Comparison of ENCODE assay signal across 1 cellular context in the genomic region with DNA sequence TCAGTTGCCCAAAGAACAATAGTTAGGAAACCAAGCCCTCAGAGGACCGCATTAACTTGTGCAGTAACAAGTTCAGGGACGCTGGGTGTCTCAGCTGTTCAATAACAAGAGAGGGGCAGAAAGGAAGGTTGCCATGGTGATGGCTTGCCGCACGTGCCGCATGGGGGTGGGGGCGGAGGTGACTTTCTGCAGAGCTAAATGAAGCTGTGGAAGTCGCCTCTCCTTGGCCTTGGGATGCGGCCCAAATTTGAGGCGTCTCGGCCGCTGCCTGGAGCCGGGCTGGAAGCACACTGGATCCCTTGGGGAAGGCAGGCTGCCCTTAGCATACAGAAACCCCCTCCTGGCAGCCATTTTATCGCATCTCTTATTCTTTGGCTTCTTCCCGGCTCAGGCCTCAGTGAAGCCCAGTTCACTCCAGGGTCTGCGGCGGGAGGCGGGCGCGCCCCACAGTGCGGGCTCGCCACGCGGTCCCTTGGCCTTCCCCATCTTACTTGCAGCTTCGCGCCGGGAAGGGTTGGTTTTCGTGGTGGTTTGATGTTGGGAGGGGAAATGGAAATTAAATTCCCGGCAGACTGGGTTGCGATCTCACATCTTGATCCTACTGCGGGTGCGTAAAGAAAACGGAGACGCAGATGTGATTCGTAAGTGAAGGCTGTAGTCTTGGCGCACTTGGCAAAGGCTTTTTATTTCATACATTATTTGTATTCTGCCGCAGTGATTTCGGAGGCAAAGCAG.
TF ChIP-seq lines count a peak whose summit lies in the region.

No MANE protein-coding gene starts in this region.

TF ChIP-seq in H1, 55 proteins besides CTCF, POLR2A, EP300 and RAD21:
- TF ChIP-seq TAF1 (IDR thresholded peaks at IDR 0.05; ENCODE audit: low read depth, low read length) (0 out of 2 replicates have a peak, but pooled peaks have one; percentile 31), GABPA (IDR thresholded peaks at IDR 0.05; ENCODE audit: borderline replicate concordance, insufficient read depth, low read length) (no peak), MAFK (IDR thresholded peaks at IDR 0.05; ENCODE audit: low read depth, low read length) (no peak), EZH2 (IDR thresholded peaks at IDR 0.05; ENCODE audit: low read depth, low read length, severe bottlenecking) (no peak), CREB1 (IDR thresholded peaks at IDR 0.05) (no peak), CEBPB (IDR thresholded peaks at IDR 0.05; ENCODE audit: low read depth, low read length) (no peak), JUN (IDR thresholded peaks at IDR 0.05; ENCODE audit: low read depth, low read length) (no peak), MAX (IDR thresholded peaks at IDR 0.05) (peak; percentile 93), TCF12 (IDR thresholded peaks at IDR 0.05; ENCODE audit: low read depth, low read length) (no peak), PHF8 (conservative IDR thresholded peaks at IDR 0.05; ENCODE audit: low read depth, low read length) (peak; percentile 46), CBX8 (IDR thresholded peaks at IDR 0.05; ENCODE audit: borderline replicate concordance, low read depth, low read length) (no peak), KDM4A (IDR thresholded peaks at IDR 0.05; ENCODE audit: low read depth, low read length, severe bottlenecking) (no peak), TBP (IDR thresholded peaks at IDR 0.05; ENCODE audit: low read depth, low read length) (peak; percentile 47), RBBP5 (IDR thresholded peaks at IDR 0.05; ENCODE audit: borderline replicate concordance, low read depth, low read length) (no peak), SP2 (IDR thresholded peaks at IDR 0.05; ENCODE audit: low read length) (no peak), SAP30 (IDR thresholded peaks at IDR 0.05; ENCODE audit: insufficient read depth, insufficient replicate concordance, low read length) (peak; percentile 25), TAF7 (optimal IDR thresholded peaks at IDR 0.05; ENCODE audit: borderline replicate concordance, low read depth, low read length) (no peak), EGR1 (IDR thresholded peaks at IDR 0.05; ENCODE audit: borderline replicate concordance, low read depth, low read length) (no peak), SUZ12 (IDR thresholded peaks at IDR 0.05; ENCODE audit: low read length) (no peak), RXRA (IDR thresholded peaks at IDR 0.05; ENCODE audit: insufficient read depth, low read depth, low read length) (no peak), SP4 (IDR thresholded peaks at IDR 0.05; ENCODE audit: low read length) (no peak), NRF1 (IDR thresholded peaks at IDR 0.05; ENCODE audit: low read depth, low read length) (no peak), GTF2F1 (IDR thresholded peaks at IDR 0.05; ENCODE audit: borderline replicate concordance, low read depth, low read length) (no peak), SRF (IDR thresholded peaks at IDR 0.05; ENCODE audit: low read depth, low read length) (no peak), KDM5A (IDR thresholded peaks at IDR 0.05; ENCODE audit: low read length) (no peak), TEAD4 (IDR thresholded peaks at IDR 0.05; ENCODE audit: low read depth, low read length) (no peak), ASH2L (IDR thresholded peaks at IDR 0.05; ENCODE audit: low read length) (peak; percentile 52), E2F6 (IDR thresholded peaks at IDR 0.05) (peak; percentile 71), SIN3A (conservative IDR thresholded peaks at IDR 0.05 in 1 of 2, IDR thresholded peaks at IDR 0.05 in 1 of 2; ENCODE audit: low read depth in 1 of 2, low read length in 2 of 2) (peak in 1 of 2 experiments; percentile 75; a peak in 2 of 4 replicates), BACH1 (IDR thresholded peaks at IDR 0.05; ENCODE audit: low read length) (no peak), POLR2AphosphoS5 (IDR thresholded peaks at IDR 0.05; ENCODE audit: low read depth, low read length) (no peak), YY1 (IDR thresholded peaks at IDR 0.05; ENCODE audit: low read depth, low read length) (peak; percentile 86), JUND (IDR thresholded peaks at IDR 0.05; ENCODE audit: low read length) (no peak), SP1 (IDR thresholded peaks at IDR 0.05; ENCODE audit: low read depth, low read length) (0 out of 2 replicates have a peak, but pooled peaks have one; percentile 16)
- TF ChIP-seq, protein P1, sequence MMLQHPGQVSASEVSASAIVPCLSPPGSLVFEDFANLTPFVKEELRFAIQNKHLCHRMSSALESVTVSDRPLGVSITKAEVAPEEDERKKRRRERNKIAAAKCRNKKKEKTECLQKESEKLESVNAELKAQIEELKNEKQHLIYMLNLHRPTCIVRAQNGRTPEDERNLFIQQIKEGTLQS (IDR thresholded peaks at IDR 0.05; ENCODE audit: insufficient read depth, low read depth, low read length): no peak
- TF ChIP-seq, protein P2, sequence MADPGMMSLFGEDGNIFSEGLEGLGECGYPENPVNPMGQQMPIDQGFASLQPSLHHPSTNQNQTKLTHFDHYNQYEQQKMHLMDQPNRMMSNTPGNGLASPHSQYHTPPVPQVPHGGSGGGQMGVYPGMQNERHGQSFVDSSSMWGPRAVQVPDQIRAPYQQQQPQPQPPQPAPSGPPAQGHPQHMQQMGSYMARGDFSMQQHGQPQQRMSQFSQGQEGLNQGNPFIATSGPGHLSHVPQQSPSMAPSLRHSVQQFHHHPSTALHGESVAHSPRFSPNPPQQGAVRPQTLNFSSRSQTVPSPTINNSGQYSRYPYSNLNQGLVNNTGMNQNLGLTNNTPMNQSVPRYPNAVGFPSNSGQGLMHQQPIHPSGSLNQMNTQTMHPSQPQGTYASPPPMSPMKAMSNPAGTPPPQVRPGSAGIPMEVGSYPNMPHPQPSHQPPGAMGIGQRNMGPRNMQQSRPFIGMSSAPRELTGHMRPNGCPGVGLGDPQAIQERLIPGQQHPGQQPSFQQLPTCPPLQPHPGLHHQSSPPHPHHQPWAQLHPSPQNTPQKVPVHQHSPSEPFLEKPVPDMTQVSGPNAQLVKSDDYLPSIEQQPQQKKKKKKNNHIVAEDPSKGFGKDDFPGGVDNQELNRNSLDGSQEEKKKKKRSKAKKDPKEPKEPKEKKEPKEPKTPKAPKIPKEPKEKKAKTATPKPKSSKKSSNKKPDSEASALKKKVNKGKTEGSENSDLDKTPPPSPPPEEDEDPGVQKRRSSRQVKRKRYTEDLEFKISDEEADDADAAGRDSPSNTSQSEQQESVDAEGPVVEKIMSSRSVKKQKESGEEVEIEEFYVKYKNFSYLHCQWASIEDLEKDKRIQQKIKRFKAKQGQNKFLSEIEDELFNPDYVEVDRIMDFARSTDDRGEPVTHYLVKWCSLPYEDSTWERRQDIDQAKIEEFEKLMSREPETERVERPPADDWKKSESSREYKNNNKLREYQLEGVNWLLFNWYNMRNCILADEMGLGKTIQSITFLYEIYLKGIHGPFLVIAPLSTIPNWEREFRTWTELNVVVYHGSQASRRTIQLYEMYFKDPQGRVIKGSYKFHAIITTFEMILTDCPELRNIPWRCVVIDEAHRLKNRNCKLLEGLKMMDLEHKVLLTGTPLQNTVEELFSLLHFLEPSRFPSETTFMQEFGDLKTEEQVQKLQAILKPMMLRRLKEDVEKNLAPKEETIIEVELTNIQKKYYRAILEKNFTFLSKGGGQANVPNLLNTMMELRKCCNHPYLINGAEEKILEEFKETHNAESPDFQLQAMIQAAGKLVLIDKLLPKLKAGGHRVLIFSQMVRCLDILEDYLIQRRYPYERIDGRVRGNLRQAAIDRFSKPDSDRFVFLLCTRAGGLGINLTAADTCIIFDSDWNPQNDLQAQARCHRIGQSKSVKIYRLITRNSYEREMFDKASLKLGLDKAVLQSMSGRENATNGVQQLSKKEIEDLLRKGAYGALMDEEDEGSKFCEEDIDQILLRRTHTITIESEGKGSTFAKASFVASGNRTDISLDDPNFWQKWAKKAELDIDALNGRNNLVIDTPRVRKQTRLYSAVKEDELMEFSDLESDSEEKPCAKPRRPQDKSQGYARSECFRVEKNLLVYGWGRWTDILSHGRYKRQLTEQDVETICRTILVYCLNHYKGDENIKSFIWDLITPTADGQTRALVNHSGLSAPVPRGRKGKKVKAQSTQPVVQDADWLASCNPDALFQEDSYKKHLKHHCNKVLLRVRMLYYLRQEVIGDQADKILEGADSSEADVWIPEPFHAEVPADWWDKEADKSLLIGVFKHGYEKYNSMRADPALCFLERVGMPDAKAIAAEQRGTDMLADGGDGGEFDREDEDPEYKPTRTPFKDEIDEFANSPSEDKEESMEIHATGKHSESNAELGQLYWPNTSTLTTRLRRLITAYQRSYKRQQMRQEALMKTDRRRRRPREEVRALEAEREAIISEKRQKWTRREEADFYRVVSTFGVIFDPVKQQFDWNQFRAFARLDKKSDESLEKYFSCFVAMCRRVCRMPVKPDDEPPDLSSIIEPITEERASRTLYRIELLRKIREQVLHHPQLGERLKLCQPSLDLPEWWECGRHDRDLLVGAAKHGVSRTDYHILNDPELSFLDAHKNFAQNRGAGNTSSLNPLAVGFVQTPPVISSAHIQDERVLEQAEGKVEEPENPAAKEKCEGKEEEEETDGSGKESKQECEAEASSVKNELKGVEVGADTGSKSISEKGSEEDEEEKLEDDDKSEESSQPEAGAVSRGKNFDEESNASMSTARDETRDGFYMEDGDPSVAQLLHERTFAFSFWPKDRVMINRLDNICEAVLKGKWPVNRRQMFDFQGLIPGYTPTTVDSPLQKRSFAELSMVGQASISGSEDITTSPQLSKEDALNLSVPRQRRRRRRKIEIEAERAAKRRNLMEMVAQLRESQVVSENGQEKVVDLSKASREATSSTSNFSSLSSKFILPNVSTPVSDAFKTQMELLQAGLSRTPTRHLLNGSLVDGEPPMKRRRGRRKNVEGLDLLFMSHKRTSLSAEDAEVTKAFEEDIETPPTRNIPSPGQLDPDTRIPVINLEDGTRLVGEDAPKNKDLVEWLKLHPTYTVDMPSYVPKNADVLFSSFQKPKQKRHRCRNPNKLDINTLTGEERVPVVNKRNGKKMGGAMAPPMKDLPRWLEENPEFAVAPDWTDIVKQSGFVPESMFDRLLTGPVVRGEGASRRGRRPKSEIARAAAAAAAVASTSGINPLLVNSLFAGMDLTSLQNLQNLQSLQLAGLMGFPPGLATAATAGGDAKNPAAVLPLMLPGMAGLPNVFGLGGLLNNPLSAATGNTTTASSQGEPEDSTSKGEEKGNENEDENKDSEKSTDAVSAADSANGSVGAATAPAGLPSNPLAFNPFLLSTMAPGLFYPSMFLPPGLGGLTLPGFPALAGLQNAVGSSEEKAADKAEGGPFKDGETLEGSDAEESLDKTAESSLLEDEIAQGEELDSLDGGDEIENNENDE (IDR thresholded peaks at IDR 0.05; ENCODE audit: insufficient replicate concordance, low read length): no peak
